ENCODE assay signal across 8 cellular contexts in genomic region chr14:76956253-76957090, GRCh38.
A peak's percentile ranks its signal among the peaks of the same experiment; 100 is the strongest.
DNase-seq lines count a peak whose midpoint lies in the region; ATAC-seq and TF ChIP-seq lines count a peak whose summit lies in the region.

No MANE protein-coding gene starts in this region.

- peak; percentile 60 to 74 (median 72) for ATAC-seq in T-cell (replicated peaks in 1 of 4)
- ATAC-seq in left cardiac atrium: peak; percentile 76 to 85
- peak; percentile 83 to 86 for ATAC-seq in upper lobe of left lung (ENCODE audit: low FRiP score in 2 of 2)

- H3K27me3 Mint-ChIP-seq in HFFc6 (ENCODE audit: insufficient read depth) (no peaks in the 10 kb centered on the region; the same call in 1 of the 2 replicates), T-cell (no peaks in the 10 kb centered on the region), progenitor cell of endocrine pancreas (no peaks in the 10 kb centered on the region)

- DNase-seq in HFFc6 (peak; percentile 93), NCI-H146 treated with DMSO at 0.1 percent for 48 hours (lab: John Stamatoyannopoulos, UW; ENCODE audit: unreplicated experiment) (peak; percentile 78), T-cell (peak; percentile 60 to 90 (median 73)), adrenal gland (peak; percentile 95 to 98 (median 96)), left cardiac atrium (peak; percentile 92), progenitor cell of endocrine pancreas (ENCODE audit: low spot score, unreplicated experiment) (peak; percentile 76), upper lobe of left lung (peak; percentile 95 to 96)

- H3K4me1 ChIP-seq in ES-I3 (ENCODE audit: insufficient read depth, low read length): peaks cover 57% of the 10 kb centered on the region
- H3K4me1 ChIP-seq in adrenal gland (replicated peaks in 1 of 2): peaks cover 42 to 52% of the 10 kb centered on the region in 2 donors
- H3K4me1 ChIP-seq in upper lobe of left lung: peaks cover 53 to 77% (median 63%) of the 10 kb centered on the region in 4 donors

- H3K9ac ChIP-seq in ES-I3 (ENCODE audit: low read depth, low read length): peak overlapping the region; percentile 28

- TF ChIP-seq EP300 in upper lobe of left lung (IDR thresholded peaks at IDR 0.05): peak in 3 of 4 donors; percentile 22 to 73 (median 68)

- TF ChIP-seq CTCF in HFFc6 (IDR thresholded peaks at IDR 0.05) (peak; percentile 29), adrenal gland (IDR thresholded peaks at IDR 0.05) (peak in 4 of 6 experiments; percentile 30 to 61 (median 38)), progenitor cell of endocrine pancreas (IDR thresholded peaks at IDR 0.05; ENCODE audit: unreplicated experiment) (no peak), upper lobe of left lung (IDR thresholded peaks at IDR 0.05) (peak in 4 of 6 experiments; percentile 46 to 77 (median 60))

- intact Hi-C loops in adrenal gland (cut with DNase I) (loop anchor here (5.0 kb wide), 3 partner anchors 39 to 71 kb away; partner anchors contain the start of gene IRF2BPL (in 2 of the 2)), left cardiac atrium (cut with DNase I) (loop anchor here (5.0 kb wide), 3 partner anchors 39 to 86 kb away; partner anchors contain the start of gene IRF2BPL (in 1 of the 2))

- peak; percentile 35 to 65 for TF ChIP-seq POLR2A in adrenal gland (IDR thresholded peaks at IDR 0.05)
- peak in 3 of 4 donors; percentile 24 to 66 (median 25) for TF ChIP-seq POLR2A in upper lobe of left lung (IDR thresholded peaks at IDR 0.05)

- POLR2A ChIA-PET in T-cell (lab: Charles Lee): interaction anchor here in 1 of 2 donors (0.6 to 1.6 kb wide), 6 partner anchors 9 to 84 kb away, joined by 3 to 8 read pairs (median 6); no protein-coding TSS in a partner anchor

- H3K9me3 Mint-ChIP-seq in HFFc6 (no peaks in the 10 kb centered on the region), T-cell (no peaks in the 10 kb centered on the region), progenitor cell of endocrine pancreas (ENCODE audit: low read depth) (no peaks in the 10 kb centered on the region)

- no peaks in the 10 kb centered on the region for H3K27me3 ChIP-seq in adrenal gland
- no peaks in the 10 kb centered on the region for H3K27me3 ChIP-seq in upper lobe of left lung

- H3K27ac ChIP-seq in adrenal gland (peak overlapping the region; percentile 96 to 99 (median 97)), upper lobe of left lung (peak overlapping the region; percentile 91 to 98 (median 97))

- H3K27ac Mint-ChIP-seq in HFFc6 (peak overlapping the region; percentile 96), T-cell (peak overlapping the region; percentile 97 to 98), progenitor cell of endocrine pancreas (peak overlapping the region; percentile 99)

- H3K4me1 Mint-ChIP-seq in HFFc6 (ENCODE audit: low read depth): peaks cover 94% of the 10 kb centered on the region
- peaks cover 58 to 71% (median 60%) of the 10 kb centered on the region in 3 donors for H3K4me1 Mint-ChIP-seq in T-cell
- peaks cover 29% of the 10 kb centered on the region for H3K4me1 Mint-ChIP-seq in progenitor cell of endocrine pancreas (ENCODE audit: low read depth)

- CTCF ChIA-PET in T-cell (lab: Charles Lee): interaction anchor here (0.6 to 1.6 kb wide), 15 partner anchors 9 to 139 kb away, joined by 3 to 10 read pairs (median 5); no protein-coding TSS in a partner anchor

- 0 to 2% (median 2%) methylated on average over 11 to 51 of the region's 51 CpGs for WGBS in adrenal gland, 4 donors
- 1 to 2% methylated on average over 17 to 35 of the region's 51 CpGs for WGBS in upper lobe of left lung, 2 donors

- H3K4me3 ChIP-seq in adrenal gland (peak overlapping the region in 1 of 4 donors; percentile 32), upper lobe of left lung (peak overlapping the region; percentile 6 to 55 (median 43))

- H3K36me3 ChIP-seq in ES-I3 (ENCODE audit: insufficient read depth, low read length): no peaks in the 10 kb centered on the region; the same call in 1 of the 2 replicates
- no peaks in the 10 kb centered on the region for H3K36me3 ChIP-seq in adrenal gland (replicated peaks in 1 of 2)
- H3K36me3 ChIP-seq in upper lobe of left lung: no peaks in the 10 kb centered on the region

- H3K36me3 Mint-ChIP-seq in HFFc6 (ENCODE audit: low read depth): no peaks in the 10 kb centered on the region
- H3K36me3 Mint-ChIP-seq in T-cell: no peaks in the 10 kb centered on the region
- no peaks in the 10 kb centered on the region for H3K36me3 Mint-ChIP-seq in progenitor cell of endocrine pancreas (ENCODE audit: insufficient read depth)

- H3K9me3 ChIP-seq in ES-I3 (ENCODE audit: control insufficient read depth, insufficient read depth, low read length) (no peaks in the 10 kb centered on the region), adrenal gland (replicated peaks in 1 of 3) (no peaks in the 10 kb centered on the region), upper lobe of left lung (no peaks in the 10 kb centered on the region)

- peak overlapping the region; percentile 73 for H3K4me3 Mint-ChIP-seq in HFFc6
- H3K4me3 Mint-ChIP-seq in T-cell: peak overlapping the region; percentile 82 to 86 (median 84)
- H3K4me3 Mint-ChIP-seq in progenitor cell of endocrine pancreas (ENCODE audit: low read depth): peak overlapping the region; percentile 69
